9 cellular contexts compared by ENCODE assay signal in genomic region chr14:23160924-23161522, GRCh38. TPM values are rescaled to one million over a fixed set of nuclear protein-coding genes. Genes with fewer than 3 reads are reported as not detected.
DNase-seq lines count a peak whose midpoint lies in the region; ATAC-seq and TF ChIP-seq lines count a peak whose summit lies in the region.
"Had no signal": no experiment of that assay in that cellular context is flagged by ENCODE, and none has a peak within 500 bp of the region (broad histone marks: within the 10 kb centered on the region; RNA-seq: fewer than 3 reads in every experiment).

No MANE protein-coding gene starts in this region.

- H3K4me3 Mint-ChIP-seq in T-helper 17 cell, result peak overlapping the region; percentile 54

- peaks cover 6% of the 10 kb centered on the region for H3K36me3 Mint-ChIP-seq in T-helper 17 cell (ENCODE audit: low read depth)

- ATAC-seq in T-helper 17 cell, result peak; percentile 40
- peak; percentile 96 for ATAC-seq in foreskin keratinocyte
- ATAC-seq in HG03196 (IDR thresholded peaks at IDR 0.05; ENCODE audit: unreplicated experiment), result no peak

- H3K9me3 ChIP-seq in T-helper 17 cell (ENCODE audit: control insufficient read depth, low read length, poor library complexity, severe bottlenecking), result no peaks in the 10 kb centered on the region

- TF ChIP-seq CTCF in foreskin keratinocyte (conservative IDR thresholded peaks at IDR 0.05), result no peak

- DNase-seq in GM04504 (ENCODE audit: low read depth) (peak; percentile 65), T-helper 17 cell (no peak), foreskin keratinocyte (peak; percentile 88 to 92), occipital lobe (lab: John Stamatoyannopoulos, UW) (peak; percentile 52), GF-D8 (lab: John Stamatoyannopoulos, UW) (no peak), NCI-H1694 (lab: John Stamatoyannopoulos, UW) (no peak), NCI-H524 (lab: John Stamatoyannopoulos, UW) (no peak)

- H3K27me3 ChIP-seq in foreskin keratinocyte, result no peaks in the 10 kb centered on the region

- peaks cover 7% of the 10 kb centered on the region for H3K4me1 ChIP-seq in foreskin keratinocyte

- H3K27me3 Mint-ChIP-seq in T-helper 17 cell, result peaks cover 38% of the 10 kb centered on the region

- peaks cover 10% of the 10 kb centered on the region for H3K4me1 Mint-ChIP-seq in T-helper 17 cell

- H3K27ac Mint-ChIP-seq in T-helper 17 cell, result no peak overlapping the region

- peak overlapping the region; percentile 82 for H3K27ac ChIP-seq in foreskin keratinocyte

RNA-seq across cellular contexts. Expression of gene SLC7A8, which starts 22.4 kb away (rescaled TPM):
- total RNA-seq in T-helper 17 cell, result 1 to 10 TPM; 2.0 to 2.5 TPM
- 73.2 TPM in 2 replicates for total RNA-seq in foreskin keratinocyte
- 52.7 and 56.7 TPM in 2 replicates for polyA plus RNA-seq in foreskin keratinocyte
- total RNA-seq in occipital lobe, result 3.4 TPM

RNA-seq across cellular contexts. Expression of gene CEBPE, which starts 42.0 kb away (rescaled TPM):
- total RNA-seq in T-helper 17 cell (under 1 TPM in 1 of 2 donors, not detected in 1; 0.25 TPM), foreskin keratinocyte (not detected in 2 replicates), occipital lobe (0.31 TPM)
- not detected in 2 replicates for polyA plus RNA-seq in foreskin keratinocyte
- total RNA-seq: endothelial cell of umbilical vein had no signal
- polyA plus RNA-seq: endothelial cell of umbilical vein had no signal

RNA-seq across cellular contexts. Expression of gene CIROP, which starts 56.2 kb away (rescaled TPM):
- total RNA-seq in T-helper 17 cell (not detected), foreskin keratinocyte (not detected in 2 replicates), occipital lobe (not detected)
- not detected in 2 replicates for polyA plus RNA-seq in foreskin keratinocyte
- total RNA-seq: endothelial cell of umbilical vein had no signal
- polyA plus RNA-seq: endothelial cell of umbilical vein had no signal

Comparison
In these comparisons a context has a peak if more than half of its experiments do, and no peak if none do; other contexts are left out.
1. DNase-seq: peak in GM04504 (single experiment), foreskin keratinocyte (2 of 2) and occipital lobe (single experiment); none in T-helper 17 cell (0 of 3), GF-D8 (single experiment), NCI-H1694 (single experiment) and NCI-H524 (0 of 2).
2. RNA of gene SLC7A8, which starts 22.4 kb away (total RNA-seq): 73.2 TPM in foreskin keratinocyte; 3.4 TPM in occipital lobe (single experiment) and 2.0 to 2.5 TPM in T-helper 17 cell; every median in the first group is over 10 times any median in the second.